Comparison of ENCODE assay signal across 24 cellular contexts in the genomic region with DNA sequence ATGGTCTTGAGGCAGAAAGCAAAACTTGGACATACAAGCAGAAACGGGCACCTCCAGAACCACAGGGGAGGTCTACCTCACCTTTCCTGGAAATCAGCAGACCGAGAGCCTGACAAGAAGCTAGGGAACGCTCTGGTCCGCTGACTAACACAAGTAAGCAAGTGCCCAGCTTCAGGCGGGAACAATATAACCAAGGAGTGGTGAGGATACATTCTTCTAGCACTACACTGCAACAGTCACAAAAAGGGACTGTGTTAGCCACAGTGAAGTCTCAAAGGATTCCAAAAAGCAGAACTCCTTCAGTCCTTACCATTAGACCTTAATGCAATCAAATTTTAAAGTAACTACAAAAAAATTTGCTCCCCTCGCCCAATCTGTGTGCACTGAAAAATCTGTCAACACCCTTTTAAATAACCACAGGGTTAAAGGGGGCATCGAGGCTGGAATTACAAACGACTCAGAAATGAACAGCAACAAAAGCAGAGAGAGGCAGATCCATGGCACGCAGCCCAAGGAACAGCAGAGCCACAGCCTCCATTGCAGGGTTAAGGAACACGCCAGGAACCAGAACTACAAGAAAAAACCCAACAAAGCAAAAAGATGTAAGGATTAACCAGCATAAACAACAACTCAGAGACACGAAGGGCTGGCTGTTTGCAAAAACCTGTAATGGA. TPM values are rescaled to one million over a fixed set of nuclear protein-coding genes. Genes with fewer than 3 reads are reported as not detected.
DNase-seq lines count a peak whose midpoint lies in the region; ATAC-seq and TF ChIP-seq lines count a peak whose summit lies in the region.
"Had no signal": no experiment of that assay in that cellular context is flagged by ENCODE, and none has a peak within 500 bp of the region (broad histone marks: within the 10 kb centered on the region; RNA-seq: fewer than 3 reads in every experiment).

No MANE protein-coding gene starts in this region.

- DNase-seq in EH (ENCODE audit: low read depth) (peak; percentile 71), WTC11 (ENCODE audit: low spot score) (no peak), esophagus squamous epithelium (lab: John Stamatoyannopoulos, UW) (no peak), neural progenitor cell (ENCODE audit: low spot score) (no peak), osteocyte (ENCODE audit: extremely low spot score, unreplicated experiment) (no peak), left ventricle myocardium superior (no peak)
- DNase-seq: ACHN; activated CD4-positive, alpha-beta T cell treated with anti-CD3 and anti-CD28 coated beads, Interleukin-2, amount 50 U/mL, for 48 hours; activated naive CD4-positive, alpha-beta T cell treated with anti-CD3 and anti-CD28 coated beads, Interleukin-2, amount 50 U/mL, for 16 hours; body of pancreas; CD8-positive, alpha-beta T cell; DND-41; mesendoderm; NCI-H2029; NCI-H446 treated with DMSO at 0.1 percent for 48 hours; right cardiac atrium; stimulated activated naive CD8-positive, alpha-beta T cell treated with anti-CD3 and anti-CD28 coated beads, Interleukin-15, amount 100 ng/mL, for 72 hours; T-cell; upper lobe of left lung had no signal

- H3K4me3 ChIP-seq in esophagus squamous epithelium (no peak overlapping the region), neural progenitor cell (no peak overlapping the region)
- H3K4me3 ChIP-seq: body of pancreas, upper lobe of left lung had no signal

- H3F3A ChIP-seq in neural progenitor cell (ENCODE audit: low read depth): no peaks in the 10 kb centered on the region

- H3K9me3 ChIP-seq in esophagus squamous epithelium: no peaks in the 10 kb centered on the region
- H3K9me3 ChIP-seq in neural progenitor cell (ENCODE audit: low read depth): no peaks in the 10 kb centered on the region
- H3K9me3 ChIP-seq: body of pancreas, upper lobe of left lung had no signal

- H3K9me3 Mint-ChIP-seq in WTC11 (no peaks in the 10 kb centered on the region), neural progenitor cell (no peaks in the 10 kb centered on the region), osteocyte (ENCODE audit: unreplicated experiment) (no peaks in the 10 kb centered on the region)
- no peaks in the 10 kb centered on the region for H3K9me3 Mint-ChIP-seq in stimulated activated memory B cell treated with anti-CD40 and anti-IgM and Interleukin-4, amounts not matched to agents 10 μg/mL and 1 μg/mL and 100 μg/mL, for 72 hours
- H3K9me3 Mint-ChIP-seq: CD8-positive, alpha-beta T cell; IgD-negative memory B cell; neural crest cell; stimulated activated naive CD8-positive, alpha-beta T cell treated with anti-CD3 and anti-CD28 coated beads, Interleukin-15, amount 100 ng/mL, for 72 hours; T-cell had no signal

- peaks cover 13 to 67% (median 18%) of the 10 kb centered on the region in 3 donors for H3K36me3 ChIP-seq in esophagus squamous epithelium
- no peaks in the 10 kb centered on the region for H3K36me3 ChIP-seq in neural progenitor cell

- H3K4me2 ChIP-seq in neural progenitor cell: no peak overlapping the region

- H3K27ac ChIP-seq in esophagus squamous epithelium: peak overlapping the region; percentile 20 to 66 (median 37)
- H3K27ac ChIP-seq in neural progenitor cell: no peak overlapping the region
- H3K27ac ChIP-seq: body of pancreas, RWPE1, upper lobe of left lung had no signal

- H3K36me3 Mint-ChIP-seq in WTC11: peaks cover 26% of the 10 kb centered on the region
- H3K36me3 Mint-ChIP-seq in neural progenitor cell: peaks cover 26% of the 10 kb centered on the region
- peaks cover 40% of the 10 kb centered on the region for H3K36me3 Mint-ChIP-seq in osteocyte (ENCODE audit: unreplicated experiment)
- H3K36me3 Mint-ChIP-seq in stimulated activated memory B cell treated with anti-CD40 and anti-IgM and Interleukin-4, amounts not matched to agents 10 μg/mL and 1 μg/mL and 100 μg/mL, for 72 hours: peaks cover 36% of the 10 kb centered on the region
- H3K36me3 Mint-ChIP-seq: IgD-negative memory B cell had no signal

- H4K20me1 ChIP-seq in neural progenitor cell (ENCODE audit: low read depth): peaks cover 20% of the 10 kb centered on the region

- H3K4me1 ChIP-seq in esophagus squamous epithelium (peaks cover 0 to 39% (median 9%) of the 10 kb centered on the region in 3 donors), neural progenitor cell (no peaks in the 10 kb centered on the region)

- no peaks in the 10 kb centered on the region for H3K27me3 Mint-ChIP-seq in WTC11 (ENCODE audit: low read depth)
- no peaks in the 10 kb centered on the region for H3K27me3 Mint-ChIP-seq in neural progenitor cell (ENCODE audit: insufficient read depth, low read depth)
- H3K27me3 Mint-ChIP-seq in osteocyte (ENCODE audit: unreplicated experiment): no peaks in the 10 kb centered on the region
- H3K27me3 Mint-ChIP-seq in stimulated activated memory B cell treated with anti-CD40 and anti-IgM and Interleukin-4, amounts not matched to agents 10 μg/mL and 1 μg/mL and 100 μg/mL, for 72 hours: no peaks in the 10 kb centered on the region
- H3K27me3 Mint-ChIP-seq: IgD-negative memory B cell; stimulated activated naive CD8-positive, alpha-beta T cell treated with anti-CD3 and anti-CD28 coated beads, Interleukin-15, amount 100 ng/mL, for 72 hours; T-cell had no signal

- intact Hi-C loops in esophagus squamous epithelium (cut with DNase I) (no loop called here), left ventricle myocardium superior (cut with micrococcal nuclease) (no loop called here)

- H3K79me2 ChIP-seq in neural progenitor cell (ENCODE audit: low read depth): peaks cover 56% of the 10 kb centered on the region

- peak overlapping the region; percentile 5; the same call in 1 of the 2 replicates for H3K27ac Mint-ChIP-seq in WTC11
- peak overlapping the region; percentile 63 for H3K27ac Mint-ChIP-seq in neural progenitor cell
- H3K27ac Mint-ChIP-seq in osteocyte (ENCODE audit: unreplicated experiment): no peak overlapping the region
- H3K27ac Mint-ChIP-seq in stimulated activated memory B cell treated with anti-CD40 and anti-IgM and Interleukin-4, amounts not matched to agents 10 μg/mL and 1 μg/mL and 100 μg/mL, for 72 hours: no peak overlapping the region
- H3K27ac Mint-ChIP-seq: CD8-positive, alpha-beta T cell; T-cell had no signal

- 58 to 78% methylated on average over 10 to 11 of the region's 11 CpGs for WGBS in esophagus squamous epithelium, 2 donors

- no peak overlapping the region for H2AFZ ChIP-seq in neural progenitor cell (replicated peaks)

- no peak overlapping the region for H3K9ac ChIP-seq in neural progenitor cell

- H3K4me3 Mint-ChIP-seq in WTC11 (no peak overlapping the region), neural progenitor cell (no peak overlapping the region), osteocyte (ENCODE audit: unreplicated experiment) (no peak overlapping the region)
- H3K4me3 Mint-ChIP-seq in stimulated activated memory B cell treated with anti-CD40 and anti-IgM and Interleukin-4, amounts not matched to agents 10 μg/mL and 1 μg/mL and 100 μg/mL, for 72 hours: no peak overlapping the region
- H3K4me3 Mint-ChIP-seq: CD8-positive, alpha-beta T cell; neural crest cell; stimulated activated naive CD8-positive, alpha-beta T cell treated with anti-CD3 and anti-CD28 coated beads, Interleukin-15, amount 100 ng/mL, for 72 hours; T-cell had no signal

- TF ChIP-seq CTCF in WTC11 (IDR thresholded peaks at IDR 0.05) (no peak), esophagus squamous epithelium (IDR thresholded peaks at IDR 0.05) (no peak), neural progenitor cell (IDR thresholded peaks at IDR 0.05) (no peak), osteocyte (IDR thresholded peaks at IDR 0.05) (no peak)

- no peaks in the 10 kb centered on the region for H3K27me3 ChIP-seq in esophagus squamous epithelium
- H3K27me3 ChIP-seq in neural progenitor cell: no peaks in the 10 kb centered on the region
- H3K27me3 ChIP-seq: body of pancreas, upper lobe of left lung had no signal

- no peak for TF ChIP-seq POLR2A in esophagus squamous epithelium (IDR thresholded peaks at IDR 0.05)

- POLR2A ChIA-PET in WTC11 (lab: Charles Lee): no interaction called here

- no peak for ATAC-seq in WTC11
- no peak for ATAC-seq in stimulated activated memory B cell treated with anti-CD40 and anti-IgM and Interleukin-4, amounts not matched to agents 10 μg/mL and 1 μg/mL and 100 μg/mL, for 72 hours
- no peak for ATAC-seq in HG02623 (IDR thresholded peaks at IDR 0.05; ENCODE audit: unreplicated experiment)
- no peak for ATAC-seq in left ventricle myocardium superior
- ATAC-seq: body of pancreas; CD8-positive, alpha-beta T cell; right cardiac atrium; stimulated activated naive CD8-positive, alpha-beta T cell treated with anti-CD3 and anti-CD28 coated beads, Interleukin-15, amount 100 ng/mL, for 72 hours; T-cell had no signal

- CTCF ChIA-PET in WTC11 (lab: Charles Lee): no interaction called here

- H3K4me1 Mint-ChIP-seq in WTC11 (no peaks in the 10 kb centered on the region), neural progenitor cell (peaks cover 9% of the 10 kb centered on the region), osteocyte (ENCODE audit: unreplicated experiment) (peaks cover 8% of the 10 kb centered on the region)
- H3K4me1 Mint-ChIP-seq in stimulated activated memory B cell treated with anti-CD40 and anti-IgM and Interleukin-4, amounts not matched to agents 10 μg/mL and 1 μg/mL and 100 μg/mL, for 72 hours: peaks cover 38% of the 10 kb centered on the region

TF ChIP-seq in WTC11, 78 proteins besides CTCF, POLR2A, EP300 and RAD21 (continues in another document):
- TF ChIP-seq ZNF232 (CRISPR knock-in tag; IDR thresholded peaks at IDR 0.05): no peak

RNA-seq across cellular contexts. Expression of a gene that starts 7.1 kb away (rescaled TPM):
- total RNA-seq in WTC11 (2021) (72.6 to 88.6 TPM (median 78.0 TPM) in 3 replicates), esophagus squamous epithelium (10 to 100 TPM; 40.7 to 53.2 (median 46.4) TPM), neural progenitor cell (ENCODE audit: low replicate concordance) (25.6 and 43.2 TPM in 2 replicates), osteocyte (51.6 and 52.8 TPM in 2 replicates), left ventricle myocardium superior (84.5 TPM)

RNA-seq across cellular contexts. Expression of a gene that starts 7.6 kb away (rescaled TPM):
- total RNA-seq in WTC11 (2021) (113 to 133 TPM (median 127 TPM) in 3 replicates), esophagus squamous epithelium (10 to 100 TPM; 33.0 to 60.9 (median 45.6) TPM), neural progenitor cell (ENCODE audit: low replicate concordance) (80.7 and 114 TPM in 2 replicates), osteocyte (73.5 and 78.1 TPM in 2 replicates), left ventricle myocardium superior (42.3 TPM)

RNA-seq across cellular contexts. Expression of a gene that starts 56.7 kb away (rescaled TPM):
- total RNA-seq in WTC11 (2021) (79.9 to 88.1 TPM (median 87.7 TPM) in 3 replicates), esophagus squamous epithelium (10 to 100 TPM; 14.6 to 40.3 (median 21.9) TPM), neural progenitor cell (ENCODE audit: low replicate concordance) (43.4 and 59.9 TPM in 2 replicates), osteocyte (26.3 and 28.8 TPM in 2 replicates), left ventricle myocardium superior (10.5 TPM)

Comparison
In these comparisons a context has a peak if more than half of its experiments do, and no peak if none do; other contexts are left out.
1. H3K27ac Mint-ChIP-seq: peak in WTC11 (single experiment) and neural progenitor cell (single experiment); none in osteocyte (single experiment) and stimulated activated memory B cell treated with anti-CD40 and anti-IgM and Interleukin-4, amounts not matched to agents 10 μg/mL and 1 μg/mL and 100 μg/mL, for 72 hours (single experiment).